ENCODE assay signal across 1 cellular context in genomic region chr16:2981177-2981898, GRCh38.
TF ChIP-seq lines count a peak whose summit lies in the region.

No MANE protein-coding gene starts in this region.

TF ChIP-seq in K562, 482 proteins besides CTCF, POLR2A, EP300 and RAD21 (continued from another document and continues in another):
- TF ChIP-seq ELK1 (CRISPR knock-in tag; IDR thresholded peaks at IDR 0.05) (no peak), SMAD2 (IDR thresholded peaks at IDR 0.05; ENCODE audit: low read depth, low read length) (no peak), ZNF398 (CRISPR knock-in tag; IDR thresholded peaks at IDR 0.05) (no peak), CHD7 (IDR thresholded peaks at IDR 0.05; ENCODE audit: low read depth, low read length) (no peak), PBX2 (CRISPR knock-in tag; IDR thresholded peaks at IDR 0.05; ENCODE audit: low read depth) (no peak), PBX2 (tag; conservative IDR thresholded peaks at IDR 0.05; ENCODE audit: low read depth) (no peak), NCOR1 (IDR thresholded peaks at IDR 0.05) (no peak), KLF16 (IDR thresholded peaks at IDR 0.05) (peak; percentile 6; the same call in 1 of the 2 replicates), SMARCB1 (IDR thresholded peaks at IDR 0.05; ENCODE audit: insufficient read length, low read depth) (no peak), TAF15 (IDR thresholded peaks at IDR 0.05; ENCODE audit: low read depth, low read length) (no peak), SRF (CRISPR knock-in tag; IDR thresholded peaks at IDR 0.05) (0 out of 4 replicates have a peak, but pooled peaks of 1 of the 2 experiments have one; percentile 9), FOXK1 (CRISPR knock-in tag; IDR thresholded peaks at IDR 0.05; ENCODE audit: borderline replicate concordance) (no peak), ZNF644 (tag; IDR thresholded peaks at IDR 0.05; ENCODE audit: low read depth) (no peak), PRDM10 (IDR thresholded peaks at IDR 0.05; ENCODE audit: partially characterized antibody) (peak; percentile 34), HOMEZ (CRISPR knock-in tag; IDR thresholded peaks at IDR 0.05) (no peak), THAP7 (CRISPR knock-in tag; IDR thresholded peaks at IDR 0.05) (no peak), ZNF76 (CRISPR knock-in tag; IDR thresholded peaks at IDR 0.05; ENCODE audit: borderline replicate concordance) (no peak), MAFG (tag; conservative IDR thresholded peaks at IDR 0.05) (no peak), CBX2 (IDR thresholded peaks at IDR 0.05; ENCODE audit: insufficient read depth, low read length, poor library complexity, severe bottlenecking) (no peak), PCBP2 (IDR thresholded peaks at IDR 0.05; ENCODE audit: low read depth, low read length, poor library complexity, severe bottlenecking) (no peak), SIX5 (IDR thresholded peaks at IDR 0.05; ENCODE audit: borderline replicate concordance in 1 of 2, insufficient read depth in 1 of 2, low read depth in 1 of 2, low read length in 2 of 2) (no peak), MAFF (IDR thresholded peaks at IDR 0.05; ENCODE audit: low read length) (no peak), ZNF551 (CRISPR knock-in tag; IDR thresholded peaks at IDR 0.05) (no peak), TBL1XR1 (IDR thresholded peaks at IDR 0.05; ENCODE audit: low read length in 2 of 2) (no peak), LEF1 (IDR thresholded peaks at IDR 0.05) (peak; percentile 87), PML (IDR thresholded peaks at IDR 0.05; ENCODE audit: low read length) (peak; percentile 2; the same call in 1 of the 2 replicates), MEF2D (tag; conservative IDR thresholded peaks at IDR 0.05; ENCODE audit: low read depth) (no peak; the same call in 1 of the 2 replicates), TEAD1 (CRISPR knock-in tag; IDR thresholded peaks at IDR 0.05) (no peak; a peak in 1 of 4 replicates), SNRNP70 (optimal IDR thresholded peaks at IDR 0.05; ENCODE audit: low read depth, low read length) (no peak)
